ENCODE assay signal across 20 cellular contexts in the genomic region with DNA sequence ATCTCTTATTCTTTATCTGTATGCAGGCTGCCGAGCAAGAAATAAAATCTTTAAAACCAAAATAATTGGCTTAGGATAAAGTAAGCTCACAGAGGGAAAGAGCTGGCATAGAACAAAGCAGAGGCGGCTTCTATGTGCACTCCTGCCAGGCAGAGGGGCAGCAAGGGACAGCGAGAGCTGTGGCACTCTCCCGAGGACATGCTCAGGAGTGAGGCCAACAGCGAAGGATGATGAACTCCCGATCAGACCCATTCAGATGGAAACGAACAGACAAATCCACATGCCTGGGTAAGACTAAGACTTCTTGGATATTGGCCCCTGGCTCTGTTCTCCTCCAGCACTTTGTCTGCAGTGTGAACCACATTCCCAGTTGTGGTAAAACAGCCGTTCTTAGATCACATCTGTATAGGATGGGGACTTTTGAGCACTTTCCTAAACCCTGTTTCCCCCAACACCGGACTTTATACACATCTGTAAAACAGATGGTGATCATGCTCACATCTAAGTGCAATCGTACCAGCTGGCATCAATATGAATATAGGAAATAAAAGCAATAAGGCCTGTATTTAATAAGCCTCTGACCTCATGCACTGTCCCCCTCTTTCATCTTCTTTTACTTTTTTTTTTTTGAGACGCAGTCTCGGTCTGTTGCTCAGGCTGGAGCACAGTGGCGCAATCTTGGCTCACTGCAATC.
"Had no signal": no experiment of that assay in that cellular context is flagged by ENCODE, and none has a peak within 500 bp of the region (broad histone marks: within the 10 kb centered on the region; RNA-seq: fewer than 3 reads in every experiment).

No MANE protein-coding gene starts in this region.

- H3K27ac ChIP-seq: adrenal gland, esophagus muscularis mucosa, lower lobe of right lung, tibial artery, WERI-Rb-1 had no signal

- H3K27me3 ChIP-seq: adrenal gland, esophagus muscularis mucosa, tibial artery had no signal

- DNase-seq: activated CD4-positive, alpha-beta T cell treated with anti-CD3 and anti-CD28 coated beads, Interleukin-2, amount 50 U/mL, for 4 hours; activated gamma-delta T cell; activated T-cell treated with anti-CD3 and anti-CD28 coated beads, Interleukin-2, amount 50 U/mL, for 72 hours; adrenal gland; cerebellar nuclear complex; cortex of kidney; effector CD4-positive, alpha-beta T cell; lower lobe of right lung; nephron progenitor cell; nucleus accumbens; stimulated activated CD8-positive, alpha-beta memory T cell treated with anti-CD3 and anti-CD28 coated beads, Interleukin-4, amount 100 ng/mL, for 48 hours; stimulated activated naive CD4-positive, alpha-beta T cell; tibial artery; WERI-Rb-1 had no signal

- FAIRE-seq: bronchial epithelial cell, endothelial cell of umbilical vein, frontal cortex, keratinocyte, urothelium cell line had no signal

- H3K36me3 ChIP-seq: adrenal gland, lower lobe of right lung had no signal

- H3K4me3 ChIP-seq: adrenal gland, esophagus muscularis mucosa, lower lobe of right lung, tibial artery had no signal

- H3K4me1 ChIP-seq: adrenal gland, esophagus muscularis mucosa, lower lobe of right lung, tibial artery had no signal

- H3K9me3 ChIP-seq: adrenal gland, esophagus muscularis mucosa, lower lobe of right lung, tibial artery had no signal
